10 cellular contexts compared by ENCODE assay signal in the genomic region with DNA sequence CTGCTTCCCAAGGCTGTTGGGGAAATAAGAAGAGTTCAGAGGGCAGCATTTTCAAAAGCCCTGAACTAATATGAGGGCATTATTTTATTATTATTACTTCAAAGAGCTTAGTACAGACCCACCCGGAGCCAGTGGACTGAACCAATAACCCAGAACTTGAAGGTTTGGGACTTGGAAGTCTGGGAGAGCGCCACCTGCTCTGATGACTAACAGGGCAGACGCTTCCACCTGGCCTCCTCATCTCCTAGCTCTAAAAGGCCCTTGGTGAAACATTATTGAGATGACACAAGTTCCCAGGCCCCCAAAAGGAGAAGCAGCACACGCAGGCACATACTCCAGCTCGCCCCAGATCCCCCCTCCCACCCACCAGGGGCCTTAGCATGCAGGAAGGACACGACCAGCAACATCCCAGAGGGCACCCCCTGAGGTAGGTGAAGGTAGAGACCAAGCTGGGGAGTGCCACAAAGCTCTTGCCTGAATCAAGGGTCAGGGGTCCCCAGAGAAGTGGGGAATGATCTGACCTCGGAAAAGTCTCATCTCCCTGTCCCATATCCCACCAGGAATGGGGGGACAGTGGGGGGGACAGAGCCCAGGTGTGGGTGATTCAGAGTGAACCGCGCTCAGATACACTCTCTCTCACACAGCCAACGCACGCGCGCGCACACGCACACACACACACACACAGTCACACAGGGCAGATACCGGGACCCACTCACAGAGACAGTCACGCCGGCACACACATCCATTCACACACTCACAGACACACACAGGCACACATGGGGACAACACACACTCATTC. TPM values are rescaled to one million over a fixed set of nuclear protein-coding genes. Genes with fewer than 3 reads are reported as not detected.
DNase-seq lines count a peak whose midpoint lies in the region; ATAC-seq, FAIRE-seq and TF ChIP-seq lines count a peak whose summit lies in the region.
"Had no signal": no experiment of that assay in that cellular context is flagged by ENCODE, and none has a peak within 500 bp of the region (broad histone marks: within the 10 kb centered on the region; RNA-seq: fewer than 3 reads in every experiment).

No MANE protein-coding gene starts in this region.

- intact Hi-C loops in GM12878 (cut with micrococcal nuclease; ENCODE audit: unreplicated experiment), result no loop called here
- intact Hi-C loops in natural killer cell (cut with micrococcal nuclease), result no loop called here

- H3K27ac ChIP-seq in CD8-positive, alpha-beta memory T cell (ENCODE audit: low read depth, low read length), result no peak overlapping the region
- H3K27ac ChIP-seq in HEK293 (ENCODE audit: extremely low read depth, low read depth, low read length) (no peak overlapping the region), GM12878 (ENCODE audit: control insufficient read depth, insufficient read depth) (no peak overlapping the region)

- no peak overlapping the region for H3K4me3 ChIP-seq in CD8-positive, alpha-beta memory T cell (ENCODE audit: low read length)
- no peak overlapping the region; the same call in 1 of the 2 replicates for H3K4me3 ChIP-seq in HEK293 (ENCODE audit: low read depth, low read length)
- H3K4me3 ChIP-seq in GM12878, result peak overlapping the region; percentile 18; the same call in 1 of the 2 replicates

- H3K27me3 Mint-ChIP-seq in CD8-positive, alpha-beta memory T cell, result peaks cover 55 to 66% of the 10 kb centered on the region in 2 donors
- H3K27me3 Mint-ChIP-seq in natural killer cell (ENCODE audit: low read depth in 2 of 2), result peaks cover 43 to 51% of the 10 kb centered on the region in 2 donors

- no peak for TF ChIP-seq POLR2A in GM12878 (IDR thresholded peaks at IDR 0.05; ENCODE audit: low read depth, low read length)

- DNase-seq in CD8-positive, alpha-beta memory T cell, result no peak
- no peak for DNase-seq in GM12878 (ENCODE audit: low read depth, low spot score)
- DNase-seq in natural killer cell, result no peak
- no peak for DNase-seq in superior temporal gyrus (ENCODE audit: extremely low spot score)
- no peak for DNase-seq in SKM-1 treated with dmso at 0.1 percent for 144 hours (lab: John Stamatoyannopoulos, UW; ENCODE audit: unreplicated experiment)
- DNase-seq in NCI-H774 (lab: John Stamatoyannopoulos, UW), result no peak
- DNase-seq: NCI-H446 treated with DMSO at 0.1 percent for 48 hours had no signal

- H3K79me2 ChIP-seq in GM12878 (ENCODE audit: control insufficient read depth, insufficient read depth, low read length), result no peaks in the 10 kb centered on the region

- peaks cover 0 to 5% (median 4%) of the 10 kb centered on the region in 5 donors for H3K9me3 Mint-ChIP-seq in CD8-positive, alpha-beta memory T cell
- H3K9me3 Mint-ChIP-seq in natural killer cell, result no peaks in the 10 kb centered on the region

- no TSS peak for BruUV-seq in GM12878 (replicated peaks; lab: Mats Ljungman, UMichigan)

- no peak for FAIRE-seq in GM12878 (lab: Jason Lieb, UNC)
- FAIRE-seq: colon had no signal

- ATAC-seq in GM12878, result no peak
- ATAC-seq in natural killer cell, result no peak
- no peak for ATAC-seq in GM18517 (IDR thresholded peaks at IDR 0.05; ENCODE audit: unreplicated experiment)

- no peak for TF ChIP-seq RAD21 in GM12878 (IDR thresholded peaks at IDR 0.05; ENCODE audit: insufficient read depth, low read depth, low read length)

- H4K20me1 ChIP-seq in GM12878 (ENCODE audit: control insufficient read depth, insufficient read depth), result no peaks in the 10 kb centered on the region

- H3K4me1 Mint-ChIP-seq in CD8-positive, alpha-beta memory T cell, result peaks cover 7 to 15% (median 13%) of the 10 kb centered on the region in 3 donors
- H3K4me1 Mint-ChIP-seq in natural killer cell, result peaks cover 6 to 20% of the 10 kb centered on the region in 2 donors

- RAD21 ChIA-PET in GM12878 (lab: Charles Lee; ENCODE audit: unreplicated experiment), result interaction anchor here (1.5 kb wide), 1 partner anchor 8 kb away, joined by 3 read pairs; no protein-coding TSS in a partner anchor

- H3K9me3 ChIP-seq in CD8-positive, alpha-beta memory T cell (ENCODE audit: low read length), result no peaks in the 10 kb centered on the region
- no peaks in the 10 kb centered on the region for H3K9me3 ChIP-seq in HEK293 (ENCODE audit: control insufficient read depth, insufficient read depth, low read depth, low read length)
- H3K9me3 ChIP-seq in GM12878 (replicated peaks; ENCODE audit: control insufficient read depth, insufficient read depth, low read length), result no peaks in the 10 kb centered on the region

- TF ChIP-seq EP300 in GM12878 (IDR thresholded peaks at IDR 0.05; ENCODE audit: borderline replicate concordance in 1 of 2, control insufficient read depth in 1 of 2, low read depth in 2 of 2, low read length in 2 of 2), result no peak

- H3K4me2 ChIP-seq in GM12878 (ENCODE audit: control insufficient read depth, insufficient read depth), result peak overlapping the region; percentile 75

- no peaks in the 10 kb centered on the region for H3K36me3 Mint-ChIP-seq in CD8-positive, alpha-beta memory T cell
- H3K36me3 Mint-ChIP-seq in natural killer cell, result no peaks in the 10 kb centered on the region

- no peak overlapping the region for H3K9ac ChIP-seq in GM12878 (ENCODE audit: control insufficient read depth, insufficient read depth, low read length)

- CTCF ChIA-PET in CD8-positive, alpha-beta memory T cell (lab: Charles Lee), result interaction anchor here (1.2 to 1.6 kb wide), 2 partner anchors 62 to 75 kb away, joined by 3 to 4 read pairs; no protein-coding TSS in a partner anchor
- CTCF ChIA-PET in HEK293 (lab: Yijun Ruan, JAX), result interaction anchor here (1.1 kb wide), 1 partner anchor 13 kb away, joined by 3 read pairs; no protein-coding TSS in a partner anchor
- CTCF ChIA-PET in GM12878 (lab: Yijun Ruan, JAX), result interaction anchor here (1.4 kb wide), 1 partner anchor 151 kb away, joined by 3 read pairs; the partner anchor contains the start of gene ZMYM1

- in situ Hi-C loops in GM12878 (cut with MboI), result no loop called here

- peak overlapping the region in 4 of 8 donors; percentile 35 to 79 (median 50) for H3K27ac Mint-ChIP-seq in CD8-positive, alpha-beta memory T cell
- peak overlapping the region in 1 of 2 donors; percentile 10 for H3K27ac Mint-ChIP-seq in natural killer cell

- H3K36me3 ChIP-seq in CD8-positive, alpha-beta memory T cell (ENCODE audit: insufficient read depth, low read length), result no peaks in the 10 kb centered on the region
- H3K36me3 ChIP-seq in HEK293 (ENCODE audit: control insufficient read depth in 2 of 2, insufficient read depth in 1 of 2, low read length in 2 of 2) (no peaks in the 10 kb centered on the region), GM12878 (ENCODE audit: control insufficient read depth in 2 of 2, insufficient read depth in 2 of 2, low read length in 1 of 2) (no peaks in the 10 kb centered on the region)

- peaks cover 55% of the 10 kb centered on the region for H3K27me3 ChIP-seq in CD8-positive, alpha-beta memory T cell (ENCODE audit: insufficient read depth, low read length, poor library complexity, severe bottlenecking)
- peaks cover 8 to 9% of the 10 kb centered on the region in 2 experiments; a peak in 3 of 4 replicates for H3K27me3 ChIP-seq in GM12878 (replicated peaks in 1 of 2; ENCODE audit: control insufficient read depth in 2 of 2, insufficient read depth in 2 of 2, low read length in 1 of 2)

- POLR2A ChIA-PET in CD8-positive, alpha-beta memory T cell (lab: Charles Lee), result no interaction called here
- POLR2A ChIA-PET in HEK293 (lab: Yijun Ruan, JAX), result no interaction called here
- POLR2A ChIA-PET in GM12878 (lab: Charles Lee), result no interaction called here

- H3K4me1 ChIP-seq in CD8-positive, alpha-beta memory T cell (ENCODE audit: insufficient read depth, low read length), result peaks cover 6% of the 10 kb centered on the region
- H3K4me1 ChIP-seq in HEK293 (ENCODE audit: control insufficient read depth, insufficient read depth, low read length) (no peaks in the 10 kb centered on the region), GM12878 (ENCODE audit: control insufficient read depth, insufficient read depth, low read length) (peaks cover 4% of the 10 kb centered on the region; the same call in 1 of the 2 replicates)

- no peak for TF ChIP-seq CTCF in HEK293 (tag by site-specific recombination; IDR thresholded peaks at IDR 0.05)
- TF ChIP-seq CTCF in GM12878 (IDR thresholded peaks at IDR 0.05 in 2 of 3, conservative IDR thresholded peaks at IDR 0.05 in 1 of 3; ENCODE audit: control insufficient read depth in 2 of 3, extremely low read depth in 1 of 3, insufficient read depth in 1 of 3, low read depth in 3 of 3, low read length in 3 of 3), result no peak
- TF ChIP-seq CTCF in natural killer cell (IDR thresholded peaks at IDR 0.05), result no peak

- SMC1A ChIA-PET in GM12878 (lab: Charles Lee; ENCODE audit: uncharacterized antibody, unreplicated experiment), result no interaction called here

- H2AFZ ChIP-seq in GM12878 (ENCODE audit: control insufficient read depth, low read depth, low read length), result no peak overlapping the region

- H3K4me3 Mint-ChIP-seq in CD8-positive, alpha-beta memory T cell, result peak overlapping the region; percentile 80 to 88 (median 84)
- peak overlapping the region; percentile 79 for H3K4me3 Mint-ChIP-seq in natural killer cell

- 54% methylated on average over 18 of the region's 18 CpGs for WGBS in GM12878 (ENCODE audit: insufficient coverage, insufficient replicate concordance, low lambda C conversion rate, missing lambda C conversion rate)

RNA-seq across cellular contexts. Expression of gene DLGAP3, which starts 1.2 kb away (rescaled TPM):
- under 1 TPM; 0.59 to 0.82 TPM for total RNA-seq in CD8-positive, alpha-beta memory T cell
- not detected for polyA plus RNA-seq in CD8-positive, alpha-beta memory T cell
- 0.42 and 0.77 TPM in 2 replicates for total RNA-seq in GM12878 (2013; cell fraction: nucleolus; rRNA removed)
- total RNA-seq in GM12878 (2014; rRNA removed) (0.05 and 0.11 TPM in 2 replicates), GM12878 (2014; rRNA removed; fragmentation: Illumina TruSeq; extraction: Trizol) (0.04 TPM in 1 of 2 replicates, not detected in the other), GM12878 (2021) (0.15 and 0.21 TPM in 2 replicates), natural killer cell (under 1 TPM; 0.33 to 0.38 (median 0.36) TPM)
- polyA plus RNA-seq in GM12878 (2011; ENCODE audit: low read depth), result not detected
- polyA plus RNA-seq in GM12878 (2011; rRNA removed) (0.03 TPM in 1 of 2 replicates, not detected in the other), GM12878 (2014; fragmentation: Illumina TruSeq; extraction: Trizol) (not detected in 2 replicates), GM12878 (2014; fragmentation: Nextera tagmentation; extraction: Ambion mirVana) (not detected), GM12878 (2014; rRNA removed) (0.12 and 0.16 TPM in 2 replicates), GM12878 (2016; fragmentation: Nextera tagmentation; extraction: Ambion mirVana) (under 1 TPM in 1 of 2 experiments, not detected in 1; 0.05 TPM)
- polyA plus RNA-seq in GM12878 (2011; cell fraction: cytosol; rRNA removed), result 0.05 and 0.06 TPM in 2 replicates
- 0.16 and 0.42 TPM in 2 replicates for polyA plus RNA-seq in GM12878 (2011; cell fraction: nucleus; rRNA removed)
- 0.21 and 0.34 TPM in 2 replicates for polyA plus RNA-seq in GM12878 (2012)
- 0.31 TPM in 1 of 2 replicates, not detected in the other for polyA minus RNA-seq in GM12878 (2011; rRNA and poly(A)+ RNA removed)
- not detected in 2 replicates for polyA minus RNA-seq in GM12878 (2011; cell fraction: cytosol; rRNA and poly(A)+ RNA removed)
- polyA minus RNA-seq in GM12878 (2011; cell fraction: nucleus; rRNA and poly(A)+ RNA removed), result 0.48 and 0.67 TPM in 2 replicates

RNA-seq across cellular contexts. Expression of gene TMEM35B, which starts 56.9 kb away (rescaled TPM):
- 10 to 100 TPM; 31.3 to 32.0 TPM for total RNA-seq in CD8-positive, alpha-beta memory T cell
- polyA plus RNA-seq in CD8-positive, alpha-beta memory T cell, result 237 TPM
- total RNA-seq in GM12878 (2013; cell fraction: nucleolus; rRNA removed), result 22.4 and 26.1 TPM in 2 replicates
- total RNA-seq in GM12878 (2014; rRNA removed), result 21.7 and 22.9 TPM in 2 replicates
- 14.1 and 14.8 TPM in 2 replicates for total RNA-seq in GM12878 (2014; rRNA removed; fragmentation: Illumina TruSeq; extraction: Trizol)
- total RNA-seq in GM12878 (2021), result 15.2 and 18.8 TPM in 2 replicates
- polyA plus RNA-seq in GM12878 (2011; ENCODE audit: low read depth), result 13.7 TPM
- 38.4 and 43.8 TPM in 2 replicates for polyA plus RNA-seq in GM12878 (2011; rRNA removed)
- polyA plus RNA-seq in GM12878 (2011; cell fraction: cytosol; rRNA removed), result 34.4 and 38.3 TPM in 2 replicates
- 15.3 and 33.7 TPM in 2 replicates for polyA plus RNA-seq in GM12878 (2011; cell fraction: nucleus; rRNA removed)
- polyA plus RNA-seq in GM12878 (2012), result 19.9 and 24.3 TPM in 2 replicates
- polyA plus RNA-seq in GM12878 (2014; fragmentation: Illumina TruSeq; extraction: Trizol), result 17.3 TPM in 2 replicates
- 100 to 1,000 TPM; 118 to 138 TPM for polyA plus RNA-seq in GM12878 (2014; fragmentation: Nextera tagmentation; extraction: Ambion mirVana)
- polyA plus RNA-seq in GM12878 (2014; rRNA removed), result 19.0 and 21.0 TPM in 2 replicates
- polyA plus RNA-seq in GM12878 (2016; fragmentation: Nextera tagmentation; extraction: Ambion mirVana), result 10 to 100 TPM; 66.6 to 71.0 TPM
- 24.8 and 28.9 TPM in 2 replicates for polyA minus RNA-seq in GM12878 (2011; rRNA and poly(A)+ RNA removed)
- 4.4 and 5.2 TPM in 2 replicates for polyA minus RNA-seq in GM12878 (2011; cell fraction: cytosol; rRNA and poly(A)+ RNA removed)
- polyA minus RNA-seq in GM12878 (2011; cell fraction: nucleus; rRNA and poly(A)+ RNA removed), result 7.5 and 9.5 TPM in 2 replicates
- total RNA-seq in natural killer cell, result 10 to 100 TPM in 2 of 3 donors, 1 to 10 TPM in 1; 4.1 to 18.5 (median 10.5) TPM
